In the genomic region with DNA sequence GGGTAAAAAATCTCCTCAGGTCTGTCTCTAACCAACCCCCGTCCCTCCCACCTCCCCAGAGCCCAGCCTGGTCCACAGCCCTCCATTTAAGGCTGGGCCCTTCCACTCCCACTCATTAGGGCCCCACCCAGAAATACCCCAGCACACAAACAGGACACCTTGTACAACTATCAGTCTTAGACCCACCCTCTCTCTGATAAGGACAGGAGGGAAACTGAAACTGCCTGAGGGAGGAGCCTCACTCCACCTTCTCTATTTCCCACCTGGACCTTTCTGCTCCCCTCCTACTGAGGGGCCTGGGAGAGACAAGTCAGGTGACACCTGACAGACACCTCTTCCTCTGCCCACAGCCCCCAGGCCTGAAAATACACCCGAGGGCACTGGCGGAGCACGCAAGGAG, we compare ENCODE assay signal across 8 cellular contexts.
DNase-seq lines count a peak whose midpoint lies in the region; ATAC-seq, FAIRE-seq and TF ChIP-seq lines count a peak whose summit lies in the region.

No MANE protein-coding gene starts in this region.

- no peak overlapping the region for H2BK20ac ChIP-seq in H1 (ENCODE audit: low read length)

- TF ChIP-seq RAD21 in H1 (IDR thresholded peaks at IDR 0.05 in 1 of 2, conservative IDR thresholded peaks at IDR 0.05 in 1 of 2; ENCODE audit: low read depth in 2 of 2, low read length in 2 of 2) = no peak

- FAIRE-seq in H1 (lab: Jason Lieb, UNC) = no peak

- peaks cover 13 to 28% (median 26%) of the 10 kb centered on the region in 4 experiments for H3K4me1 ChIP-seq in H1 (replicated peaks in 1 of 4; ENCODE audit: control insufficient read depth in 3 of 4, insufficient read depth in 4 of 4, low read length in 3 of 4)

- peak overlapping the region; percentile 60 to 97; a peak in 3 of 4 replicates for H3K4me2 ChIP-seq in H1 (ENCODE audit: insufficient read depth in 1 of 2, low read depth in 2 of 2, low read length in 2 of 2)

- no peak overlapping the region for H2BK120ac ChIP-seq in H1 (replicated peaks; ENCODE audit: low read depth, low read length)

- H2AK5ac ChIP-seq in H1 (ENCODE audit: low read depth, low read length) = no peak overlapping the region

- no peak overlapping the region for H3K56ac ChIP-seq in H1 (replicated peaks; ENCODE audit: insufficient read length, low read depth, low read length)

- 75% methylated on average over 4 of the region's 4 CpGs; no CpG with 5 or more reads in 1 of the 2 experiments for WGBS in H1 (ENCODE audit: extremely low coverage in 1 of 2, insufficient coverage in 1 of 2, insufficient read length in 1 of 2, insufficient replicate concordance in 2 of 2, low coverage in 1 of 2, low lambda C conversion rate in 2 of 2, missing lambda C conversion rate in 1 of 2), 2 experiments

- H3K4me3 ChIP-seq in H1 (ENCODE audit: extremely low read depth in 1 of 4, insufficient read depth in 2 of 4, low read depth in 3 of 4, low read length in 4 of 4) (peak overlapping the region in 1 of 4 experiments; percentile 70; a peak in 1 of 8 replicates), WERI-Rb-1 (ENCODE audit: low read depth, low read length) (no peak overlapping the region)

- 0 out of 2 replicates have a peak, but pooled peaks cover 2% of the 10 kb centered on the region for H3K79me1 ChIP-seq in H1 (ENCODE audit: low read depth, low read length)

- no peaks in the 10 kb centered on the region for H3K9me3 ChIP-seq in H1 (ENCODE audit: insufficient read depth in 2 of 2, low read depth in 1 of 2, low read length in 1 of 2)
- H3K9me3 ChIP-seq in WERI-Rb-1 (ENCODE audit: severe bottlenecking) = no peaks in the 10 kb centered on the region

- H4K91ac ChIP-seq in H1 (replicated peaks; ENCODE audit: insufficient read length, low read length) = no peak overlapping the region

- H2BK12ac ChIP-seq in H1 (ENCODE audit: low read depth, low read length) = no peak overlapping the region

- H3K79me2 ChIP-seq in H1 (ENCODE audit: control insufficient read depth in 1 of 2, insufficient read depth in 2 of 2, low read length in 2 of 2) = no peaks in the 10 kb centered on the region; a peak in 1 of 4 replicates

- H3K18ac ChIP-seq in H1 (ENCODE audit: extremely low read depth, low read length) = no peak overlapping the region

- no peak for TF ChIP-seq CTCF in H1 (IDR thresholded peaks at IDR 0.05; ENCODE audit: control extremely low read depth in 1 of 3, insufficient read depth in 1 of 3, low read depth in 1 of 3, low read length in 3 of 3)
- no peak for TF ChIP-seq CTCF in WERI-Rb-1 (IDR thresholded peaks at IDR 0.05; ENCODE audit: low read depth, low read length)

- H2BK15ac ChIP-seq in H1 (ENCODE audit: low read length) = no peak overlapping the region

- intact Hi-C loops in sciatic nerve (cut with DNase I) = loop anchor here (10.0 kb wide), 1 partner anchor 139 kb away; no protein-coding TSS in a partner anchor

- CTCF ChIA-PET in H1 (lab: Charles Lee; ENCODE audit: partially characterized antibody) = no interaction called here

- ATAC-seq in GM19463 (IDR thresholded peaks at IDR 0.05; ENCODE audit: unreplicated experiment) = peak; percentile 38
- ATAC-seq in HG03159 (IDR thresholded peaks at IDR 0.05; ENCODE audit: unreplicated experiment) = peak; percentile 54
- peak; percentile 16 for ATAC-seq in sciatic nerve
- no peak for ATAC-seq in GM18519 (IDR thresholded peaks at IDR 0.05; ENCODE audit: low FRiP score, unreplicated experiment)

- H4K20me1 ChIP-seq in H1 (replicated peaks in 1 of 2; ENCODE audit: control insufficient read depth in 1 of 2, insufficient read depth in 2 of 2, low read length in 2 of 2) = peaks cover 20 to 33% of the 10 kb centered on the region in 2 experiments

- no peak for DNase-seq in H1 (ENCODE audit: low read depth in 1 of 2, low spot score in 2 of 2)
- DNase-seq in sciatic nerve (ENCODE audit: low spot score) = no peak
- no peak for DNase-seq in WERI-Rb-1
- DNase-seq in GOT3 (lab: John Stamatoyannopoulos, UW) = no peak
- no peak for DNase-seq in activated effector memory CD4-positive, alpha-beta T cell treated with Interleukin-2 at 50 U/mL for 16 hours

- no peak overlapping the region for H3K4ac ChIP-seq in H1 (replicated peaks; ENCODE audit: insufficient read length, low read depth, low read length)

- H3K14ac ChIP-seq in H1 (ENCODE audit: insufficient read length) = no peak overlapping the region

- no peak overlapping the region for H3K9ac ChIP-seq in H1 (replicated peaks in 1 of 4; ENCODE audit: extremely low read depth in 1 of 4, low read depth in 3 of 4, low read length in 3 of 4)

- H2BK5ac ChIP-seq in H1 (ENCODE audit: low read depth, low read length) = no peak overlapping the region

- no peak for TF ChIP-seq EP300 in H1 (IDR thresholded peaks at IDR 0.05; ENCODE audit: borderline replicate concordance in 1 of 2, low read depth in 2 of 2, low read length in 2 of 2)

- H4K5ac ChIP-seq in H1 (ENCODE audit: insufficient read length, low read depth, low read length) = no peak overlapping the region

- H4K8ac ChIP-seq in H1 (ENCODE audit: extremely low read depth, insufficient read depth, low read length) = no peak overlapping the region

- H3K36me3 ChIP-seq in H1 (ENCODE audit: control insufficient read depth in 2 of 4, insufficient read depth in 4 of 4, low read length in 3 of 4) (no peaks in the 10 kb centered on the region), WERI-Rb-1 (no peaks in the 10 kb centered on the region)

- no peak overlapping the region for H3K23ac ChIP-seq in H1 (ENCODE audit: insufficient read length)

- peaks cover 15% of the 10 kb centered on the region for H3K23me2 ChIP-seq in H1 (ENCODE audit: low read depth, low read length)

- no peak for TF ChIP-seq POLR2A in H1 (IDR thresholded peaks at IDR 0.05; ENCODE audit: control extremely low read depth in 1 of 2, low read depth in 2 of 2, low read length in 2 of 2)

- POLR2A ChIA-PET in H1 (lab: Charles Lee; ENCODE audit: partially characterized antibody) = interaction anchor here (1.7 to 1.8 kb wide), 2 partner anchors 9 to 88 kb away, joined by 4 read pairs; no protein-coding TSS in a partner anchor

- H3K27ac ChIP-seq in H1 (ENCODE audit: low read depth, low read length) (no peak overlapping the region), WERI-Rb-1 (no peak overlapping the region)

- H3K27me3 ChIP-seq in H1 (replicated peaks in 1 of 4; ENCODE audit: control insufficient read depth in 3 of 4, extremely low read depth in 1 of 4, insufficient read depth in 3 of 4, low read length in 3 of 4) (peaks cover 4 to 45% (median 31%) of the 10 kb centered on the region in 4 experiments), WERI-Rb-1 (ENCODE audit: insufficient read depth, low read depth, severe bottlenecking) (no peaks in the 10 kb centered on the region)

- no peak overlapping the region for H2AFZ ChIP-seq in H1 (ENCODE audit: low read length)

TF ChIP-seq in H1, 55 proteins besides CTCF, POLR2A, EP300 and RAD21:
- no peak for TF ChIP-seq YY1 (IDR thresholded peaks at IDR 0.05; ENCODE audit: low read depth, low read length)
- no peak for TF ChIP-seq SRF (IDR thresholded peaks at IDR 0.05; ENCODE audit: low read depth, low read length)
- no peak for TF ChIP-seq RFX5 (IDR thresholded peaks at IDR 0.05; ENCODE audit: borderline replicate concordance, low read depth, low read length)
- no peak for TF ChIP-seq BRCA1 (IDR thresholded peaks at IDR 0.05; ENCODE audit: low read depth, low read length)
- no peak for TF ChIP-seq CHD1 (IDR thresholded peaks at IDR 0.05; ENCODE audit: low read depth, low read length)
- TF ChIP-seq CTBP2 (IDR thresholded peaks at IDR 0.05; ENCODE audit: borderline replicate concordance, insufficient read depth, insufficient read length, low read length) = no peak
- no peak for TF ChIP-seq NANOG (IDR thresholded peaks at IDR 0.05; ENCODE audit: insufficient read depth, low read depth, low read length, poor library complexity, severe bottlenecking)
- TF ChIP-seq PHF8 (conservative IDR thresholded peaks at IDR 0.05; ENCODE audit: low read depth, low read length) = no peak
- no peak for TF ChIP-seq JUN (IDR thresholded peaks at IDR 0.05; ENCODE audit: low read depth, low read length)
- no peak for TF ChIP-seq SP2 (IDR thresholded peaks at IDR 0.05; ENCODE audit: low read length)
- TF ChIP-seq TAF7 (optimal IDR thresholded peaks at IDR 0.05; ENCODE audit: borderline replicate concordance, low read depth, low read length) = no peak
- TF ChIP-seq, protein P1, sequence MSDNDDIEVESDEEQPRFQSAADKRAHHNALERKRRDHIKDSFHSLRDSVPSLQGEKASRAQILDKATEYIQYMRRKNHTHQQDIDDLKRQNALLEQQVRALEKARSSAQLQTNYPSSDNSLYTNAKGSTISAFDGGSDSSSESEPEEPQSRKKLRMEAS (IDR thresholded peaks at IDR 0.05) = no peak
- no peak for TF ChIP-seq BACH1 (IDR thresholded peaks at IDR 0.05; ENCODE audit: low read length)
- TF ChIP-seq JUND (IDR thresholded peaks at IDR 0.05; ENCODE audit: low read length) = no peak
- no peak for TF ChIP-seq CHD2 (IDR thresholded peaks at IDR 0.05; ENCODE audit: low read length)
- TF ChIP-seq RBBP5 (IDR thresholded peaks at IDR 0.05; ENCODE audit: borderline replicate concordance, low read depth, low read length) = no peak
TF ChIP-seq in H1: peak in this region for 0.
